7 cellular contexts compared by ENCODE assay signal in genomic region chr5:108260105-108260857, GRCh38.
DNase-seq lines count a peak whose midpoint lies in the region; ATAC-seq, FAIRE-seq and TF ChIP-seq lines count a peak whose summit lies in the region.

No MANE protein-coding gene starts in this region.

- peaks cover 6% of the 10 kb centered on the region for H3K4me1 ChIP-seq in astrocyte (ENCODE audit: insufficient read depth, low read length)
- H3K4me1 ChIP-seq in skeletal muscle tissue (ENCODE audit: control insufficient read depth in 3 of 3, insufficient read depth in 3 of 3, low read length in 3 of 3), result peaks cover 0 to 7% (median 6%) of the 10 kb centered on the region in 3 donors

- no peaks in the 10 kb centered on the region for H3K36me3 Mint-ChIP-seq in T-helper 2 cell treated with Interferon-gamma antibody and Interleukin-4, amounts not matched to agents 5 μg/mL and 100 μg/mL, for 36 hours (ENCODE audit: low read depth)
- H3K36me3 Mint-ChIP-seq in astrocyte (ENCODE audit: low read depth, unreplicated experiment), result no peaks in the 10 kb centered on the region

- FAIRE-seq in astrocyte (lab: Jason Lieb, UNC), result no peak

- H3K4me1 Mint-ChIP-seq in T-helper 2 cell treated with Interferon-gamma antibody and Interleukin-4, amounts not matched to agents 5 μg/mL and 100 μg/mL, for 36 hours (ENCODE audit: low read depth), result peaks cover 3% of the 10 kb centered on the region
- peaks cover 30% of the 10 kb centered on the region for H3K4me1 Mint-ChIP-seq in astrocyte (ENCODE audit: low read depth, unreplicated experiment)

- DNase-seq in GM13976 (ENCODE audit: low spot score), result peak; percentile 44
- peak; percentile 22 for DNase-seq in NCI-H1105 (lab: John Stamatoyannopoulos, UW)
- DNase-seq in T-helper 2 cell treated with Interferon-gamma antibody and Interleukin-4, amounts not matched to agents 5 μg/mL and 100 μg/mL, for 36 hours (ENCODE audit: low spot score), result peak; percentile 50
- peak; percentile 59 for DNase-seq in astrocyte (ENCODE audit: low read depth)
- peak; percentile 69 to 85 for DNase-seq in hippocampal formation (lab: John Stamatoyannopoulos, UW)

- no peak overlapping the region for H3K27ac ChIP-seq in astrocyte (ENCODE audit: low read depth, low read length)
- no peak overlapping the region for H3K27ac ChIP-seq in skeletal muscle tissue (ENCODE audit: low read depth, low read length)

- H3K9ac ChIP-seq in astrocyte (ENCODE audit: low read length) (peak overlapping the region; percentile 24), skeletal muscle tissue (ENCODE audit: low read depth in 1 of 3, low read length in 3 of 3) (peak overlapping the region in 1 of 3 donors; percentile 17)

- peak overlapping the region; percentile 40 for H2AFZ ChIP-seq in astrocyte (ENCODE audit: low read depth, low read length)

- H3K4me2 ChIP-seq in astrocyte (ENCODE audit: low read length), result peak overlapping the region; percentile 60

- H3K79me2 ChIP-seq in astrocyte (ENCODE audit: insufficient read depth, low read length), result no peaks in the 10 kb centered on the region

- no peak overlapping the region for H3K27ac Mint-ChIP-seq in T-helper 2 cell treated with Interferon-gamma antibody and Interleukin-4, amounts not matched to agents 5 μg/mL and 100 μg/mL, for 36 hours
- H3K27ac Mint-ChIP-seq in astrocyte (ENCODE audit: unreplicated experiment), result peak overlapping the region; percentile 54

- no peaks in the 10 kb centered on the region for H3K36me3 ChIP-seq in astrocyte (ENCODE audit: insufficient read depth, low read length)
- H3K36me3 ChIP-seq in skeletal muscle tissue (ENCODE audit: control insufficient read depth in 3 of 3, insufficient read depth in 3 of 3, low read length in 3 of 3), result no peaks in the 10 kb centered on the region

- in situ Hi-C loops in GM13976 (cut with MboI; ENCODE audit: low sequenced_read_pairs, unreplicated experiment), result no loop called here

- no peaks in the 10 kb centered on the region for H3K9me3 ChIP-seq in astrocyte (ENCODE audit: insufficient read depth, low read depth, low read length)
- no peaks in the 10 kb centered on the region for H3K9me3 ChIP-seq in skeletal muscle tissue (ENCODE audit: control insufficient read depth in 3 of 3, low read length in 3 of 3)

- peak; percentile 89 for ATAC-seq in HG02588 (IDR thresholded peaks at IDR 0.05; ENCODE audit: unreplicated experiment)

- H3K4me3 ChIP-seq in astrocyte (ENCODE audit: insufficient read depth, low read depth, low read length) (peak overlapping the region; percentile 2), skeletal muscle tissue (ENCODE audit: low read length in 3 of 3) (peak overlapping the region; percentile 1 to 32 (median 8))

- H3K27me3 ChIP-seq in astrocyte (ENCODE audit: insufficient read depth, low read length) (no peaks in the 10 kb centered on the region), skeletal muscle tissue (ENCODE audit: control insufficient read depth in 3 of 3, insufficient read depth in 3 of 3, low read length in 3 of 3) (no peaks in the 10 kb centered on the region)

- TF ChIP-seq CTCF in GM13976 (IDR thresholded peaks at IDR 0.05; ENCODE audit: borderline replicate concordance, control extremely low read depth, extremely low read depth, insufficient read depth, missing control alignments) (peak; percentile 95), astrocyte (IDR thresholded peaks at IDR 0.05; ENCODE audit: insufficient read depth, low read depth, low read length) (peak; percentile 98)

- peak overlapping the region; percentile 7 for H3K4me3 Mint-ChIP-seq in T-helper 2 cell treated with Interferon-gamma antibody and Interleukin-4, amounts not matched to agents 5 μg/mL and 100 μg/mL, for 36 hours
- H3K4me3 Mint-ChIP-seq in astrocyte (ENCODE audit: unreplicated experiment), result no peak overlapping the region

- H4K20me1 ChIP-seq in astrocyte (ENCODE audit: insufficient read depth, low read length), result no peaks in the 10 kb centered on the region

- H3K9me3 Mint-ChIP-seq in T-helper 2 cell treated with Interferon-gamma antibody and Interleukin-4, amounts not matched to agents 5 μg/mL and 100 μg/mL, for 36 hours, result no peaks in the 10 kb centered on the region
- no peaks in the 10 kb centered on the region for H3K9me3 Mint-ChIP-seq in astrocyte (ENCODE audit: unreplicated experiment)

- H3K27me3 Mint-ChIP-seq in T-helper 2 cell treated with Interferon-gamma antibody and Interleukin-4, amounts not matched to agents 5 μg/mL and 100 μg/mL, for 36 hours (ENCODE audit: low read depth), result no peaks in the 10 kb centered on the region
- no peaks in the 10 kb centered on the region for H3K27me3 Mint-ChIP-seq in astrocyte (ENCODE audit: low read depth, unreplicated experiment)

Comparison
In these comparisons a context has a peak if more than half of its experiments do, and no peak if none do; other contexts are left out.
1. DNase-seq: peak in every context shown above with its lines; median percentile 77 in hippocampal formation; 59 in astrocyte; 50 in T-helper 2 cell treated with Interferon-gamma antibody and Interleukin-4, amounts not matched to agents 5 μg/mL and 100 μg/mL, for 36 hours; 44 in GM13976; 22 in NCI-H1105.